1 cellular context compared by ENCODE assay signal in genomic region chr2:20351555-20352229, GRCh38.
TF ChIP-seq lines count a peak whose summit lies in the region.

No MANE protein-coding gene starts in this region.

TF ChIP-seq in HepG2, 621 proteins besides CTCF, POLR2A, EP300 and RAD21 (continued from another document and continues in another):
- TF ChIP-seq, protein P1, sequence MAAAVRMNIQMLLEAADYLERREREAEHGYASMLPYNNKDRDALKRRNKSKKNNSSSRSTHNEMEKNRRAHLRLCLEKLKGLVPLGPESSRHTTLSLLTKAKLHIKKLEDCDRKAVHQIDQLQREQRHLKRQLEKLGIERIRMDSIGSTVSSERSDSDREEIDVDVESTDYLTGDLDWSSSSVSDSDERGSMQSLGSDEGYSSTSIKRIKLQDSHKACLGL (CRISPR knock-in tag; IDR thresholded peaks at IDR 0.05) = no peak
- TF ChIP-seq ZBTB46 (CRISPR knock-in tag; IDR thresholded peaks at IDR 0.05; ENCODE audit: borderline replicate concordance) (no peak), KDM4B (CRISPR knock-in tag; IDR thresholded peaks at IDR 0.05) (no peak), SSRP1 (CRISPR knock-in tag; IDR thresholded peaks at IDR 0.05) (no peak), ZNF777 (CRISPR knock-in tag; IDR thresholded peaks at IDR 0.05) (peak; percentile 28; the same call in 1 of the 2 replicates), MED8 (CRISPR knock-in tag; IDR thresholded peaks at IDR 0.05; ENCODE audit: insufficient replicate concordance) (peak; percentile 57), NFKBIZ (CRISPR knock-in tag; IDR thresholded peaks at IDR 0.05) (no peak), ZNF614 (CRISPR knock-in tag; IDR thresholded peaks at IDR 0.05; ENCODE audit: borderline replicate concordance) (no peak), MLLT10 (CRISPR knock-in tag; IDR thresholded peaks at IDR 0.05) (no peak), GZF1 (CRISPR knock-in tag; IDR thresholded peaks at IDR 0.05) (0 out of 2 replicates have a peak, but pooled peaks have one; percentile 7), FOXP1 (IDR thresholded peaks at IDR 0.05) (no peak), FOXP1 (CRISPR knock-in tag; IDR thresholded peaks at IDR 0.05) (peak; percentile 60), ZNF460 (CRISPR knock-in tag; IDR thresholded peaks at IDR 0.05; ENCODE audit: borderline replicate concordance) (no peak), RFX5 (IDR thresholded peaks at IDR 0.05; ENCODE audit: low read depth, low read length) (no peak), MIER3 (CRISPR knock-in tag; IDR thresholded peaks at IDR 0.05; ENCODE audit: borderline replicate concordance) (0 out of 2 replicates have a peak, but pooled peaks have one; percentile 15), ZFP91 (CRISPR knock-in tag; IDR thresholded peaks at IDR 0.05; ENCODE audit: borderline replicate concordance) (no peak), ZNF446 (CRISPR knock-in tag; IDR thresholded peaks at IDR 0.05) (no peak), ZBTB42 (CRISPR knock-in tag; IDR thresholded peaks at IDR 0.05) (no peak), SKI (IDR thresholded peaks at IDR 0.05; ENCODE audit: partially characterized antibody) (no peak), TFE3 (CRISPR knock-in tag; IDR thresholded peaks at IDR 0.05) (no peak), SALL1 (CRISPR knock-in tag; IDR thresholded peaks at IDR 0.05) (no peak; the same call in 1 of the 2 replicates), ZNF775 (CRISPR knock-in tag; IDR thresholded peaks at IDR 0.05; ENCODE audit: borderline replicate concordance) (no peak), MEIS2 (CRISPR knock-in tag; IDR thresholded peaks at IDR 0.05) (no peak; the same call in 1 of the 2 replicates), KMT2A (CRISPR knock-in tag; IDR thresholded peaks at IDR 0.05) (no peak), ZXDC (CRISPR knock-in tag; IDR thresholded peaks at IDR 0.05) (peak; percentile 78; the same call in 1 of the 2 replicates), SCMH1 (CRISPR knock-in tag; IDR thresholded peaks at IDR 0.05; ENCODE audit: borderline replicate concordance) (no peak), SIN3A (IDR thresholded peaks at IDR 0.05; ENCODE audit: borderline replicate concordance, low read depth, low read length) (peak; percentile 61; the same call in 1 of the 2 replicates), SUZ12 (IDR thresholded peaks at IDR 0.05; ENCODE audit: low read depth, low read length) (no peak), ETV6 (CRISPR knock-in tag; conservative IDR thresholded peaks at IDR 0.05) (no peak)
- TF ChIP-seq, protein P2, sequence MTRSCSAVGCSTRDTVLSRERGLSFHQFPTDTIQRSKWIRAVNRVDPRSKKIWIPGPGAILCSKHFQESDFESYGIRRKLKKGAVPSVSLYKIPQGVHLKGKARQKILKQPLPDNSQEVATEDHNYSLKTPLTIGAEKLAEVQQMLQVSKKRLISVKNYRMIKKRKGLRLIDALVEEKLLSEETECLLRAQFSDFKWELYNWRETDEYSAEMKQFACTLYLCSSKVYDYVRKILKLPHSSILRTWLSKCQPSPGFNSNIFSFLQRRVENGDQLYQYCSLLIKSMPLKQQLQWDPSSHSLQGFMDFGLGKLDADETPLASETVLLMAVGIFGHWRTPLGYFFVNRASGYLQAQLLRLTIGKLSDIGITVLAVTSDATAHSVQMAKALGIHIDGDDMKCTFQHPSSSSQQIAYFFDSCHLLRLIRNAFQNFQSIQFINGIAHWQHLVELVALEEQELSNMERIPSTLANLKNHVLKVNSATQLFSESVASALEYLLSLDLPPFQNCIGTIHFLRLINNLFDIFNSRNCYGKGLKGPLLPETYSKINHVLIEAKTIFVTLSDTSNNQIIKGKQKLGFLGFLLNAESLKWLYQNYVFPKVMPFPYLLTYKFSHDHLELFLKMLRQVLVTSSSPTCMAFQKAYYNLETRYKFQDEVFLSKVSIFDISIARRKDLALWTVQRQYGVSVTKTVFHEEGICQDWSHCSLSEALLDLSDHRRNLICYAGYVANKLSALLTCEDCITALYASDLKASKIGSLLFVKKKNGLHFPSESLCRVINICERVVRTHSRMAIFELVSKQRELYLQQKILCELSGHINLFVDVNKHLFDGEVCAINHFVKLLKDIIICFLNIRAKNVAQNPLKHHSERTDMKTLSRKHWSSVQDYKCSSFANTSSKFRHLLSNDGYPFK (CRISPR knock-in tag; IDR thresholded peaks at IDR 0.05; ENCODE audit: borderline replicate concordance) = no peak
- TF ChIP-seq, protein P3, sequence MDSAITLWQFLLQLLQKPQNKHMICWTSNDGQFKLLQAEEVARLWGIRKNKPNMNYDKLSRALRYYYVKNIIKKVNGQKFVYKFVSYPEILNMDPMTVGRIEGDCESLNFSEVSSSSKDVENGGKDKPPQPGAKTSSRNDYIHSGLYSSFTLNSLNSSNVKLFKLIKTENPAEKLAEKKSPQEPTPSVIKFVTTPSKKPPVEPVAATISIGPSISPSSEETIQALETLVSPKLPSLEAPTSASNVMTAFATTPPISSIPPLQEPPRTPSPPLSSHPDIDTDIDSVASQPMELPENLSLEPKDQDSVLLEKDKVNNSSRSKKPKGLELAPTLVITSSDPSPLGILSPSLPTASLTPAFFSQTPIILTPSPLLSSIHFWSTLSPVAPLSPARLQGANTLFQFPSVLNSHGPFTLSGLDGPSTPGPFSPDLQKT (CRISPR knock-in tag; IDR thresholded peaks at IDR 0.05; ENCODE audit: borderline replicate concordance) = no peak
- TF ChIP-seq, protein P4, sequence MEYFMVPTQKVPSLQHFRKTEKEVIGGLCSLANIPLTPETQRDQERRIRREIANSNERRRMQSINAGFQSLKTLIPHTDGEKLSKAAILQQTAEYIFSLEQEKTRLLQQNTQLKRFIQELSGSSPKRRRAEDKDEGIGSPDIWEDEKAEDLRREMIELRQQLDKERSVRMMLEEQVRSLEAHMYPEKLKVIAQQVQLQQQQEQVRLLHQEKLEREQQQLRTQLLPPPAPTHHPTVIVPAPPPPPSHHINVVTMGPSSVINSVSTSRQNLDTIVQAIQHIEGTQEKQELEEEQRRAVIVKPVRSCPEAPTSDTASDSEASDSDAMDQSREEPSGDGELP (IDR thresholded peaks at IDR 0.05; ENCODE audit: borderline replicate concordance, low read depth) = peak; percentile 88
- TF ChIP-seq, protein P5, sequence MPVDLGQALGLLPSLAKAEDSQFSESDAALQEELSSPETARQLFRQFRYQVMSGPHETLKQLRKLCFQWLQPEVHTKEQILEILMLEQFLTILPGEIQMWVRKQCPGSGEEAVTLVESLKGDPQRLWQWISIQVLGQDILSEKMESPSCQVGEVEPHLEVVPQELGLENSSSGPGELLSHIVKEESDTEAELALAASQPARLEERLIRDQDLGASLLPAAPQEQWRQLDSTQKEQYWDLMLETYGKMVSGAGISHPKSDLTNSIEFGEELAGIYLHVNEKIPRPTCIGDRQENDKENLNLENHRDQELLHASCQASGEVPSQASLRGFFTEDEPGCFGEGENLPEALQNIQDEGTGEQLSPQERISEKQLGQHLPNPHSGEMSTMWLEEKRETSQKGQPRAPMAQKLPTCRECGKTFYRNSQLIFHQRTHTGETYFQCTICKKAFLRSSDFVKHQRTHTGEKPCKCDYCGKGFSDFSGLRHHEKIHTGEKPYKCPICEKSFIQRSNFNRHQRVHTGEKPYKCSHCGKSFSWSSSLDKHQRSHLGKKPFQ (CRISPR knock-in tag; IDR thresholded peaks at IDR 0.05; ENCODE audit: insufficient replicate concordance) = no peak
- TF ChIP-seq, protein P6, sequence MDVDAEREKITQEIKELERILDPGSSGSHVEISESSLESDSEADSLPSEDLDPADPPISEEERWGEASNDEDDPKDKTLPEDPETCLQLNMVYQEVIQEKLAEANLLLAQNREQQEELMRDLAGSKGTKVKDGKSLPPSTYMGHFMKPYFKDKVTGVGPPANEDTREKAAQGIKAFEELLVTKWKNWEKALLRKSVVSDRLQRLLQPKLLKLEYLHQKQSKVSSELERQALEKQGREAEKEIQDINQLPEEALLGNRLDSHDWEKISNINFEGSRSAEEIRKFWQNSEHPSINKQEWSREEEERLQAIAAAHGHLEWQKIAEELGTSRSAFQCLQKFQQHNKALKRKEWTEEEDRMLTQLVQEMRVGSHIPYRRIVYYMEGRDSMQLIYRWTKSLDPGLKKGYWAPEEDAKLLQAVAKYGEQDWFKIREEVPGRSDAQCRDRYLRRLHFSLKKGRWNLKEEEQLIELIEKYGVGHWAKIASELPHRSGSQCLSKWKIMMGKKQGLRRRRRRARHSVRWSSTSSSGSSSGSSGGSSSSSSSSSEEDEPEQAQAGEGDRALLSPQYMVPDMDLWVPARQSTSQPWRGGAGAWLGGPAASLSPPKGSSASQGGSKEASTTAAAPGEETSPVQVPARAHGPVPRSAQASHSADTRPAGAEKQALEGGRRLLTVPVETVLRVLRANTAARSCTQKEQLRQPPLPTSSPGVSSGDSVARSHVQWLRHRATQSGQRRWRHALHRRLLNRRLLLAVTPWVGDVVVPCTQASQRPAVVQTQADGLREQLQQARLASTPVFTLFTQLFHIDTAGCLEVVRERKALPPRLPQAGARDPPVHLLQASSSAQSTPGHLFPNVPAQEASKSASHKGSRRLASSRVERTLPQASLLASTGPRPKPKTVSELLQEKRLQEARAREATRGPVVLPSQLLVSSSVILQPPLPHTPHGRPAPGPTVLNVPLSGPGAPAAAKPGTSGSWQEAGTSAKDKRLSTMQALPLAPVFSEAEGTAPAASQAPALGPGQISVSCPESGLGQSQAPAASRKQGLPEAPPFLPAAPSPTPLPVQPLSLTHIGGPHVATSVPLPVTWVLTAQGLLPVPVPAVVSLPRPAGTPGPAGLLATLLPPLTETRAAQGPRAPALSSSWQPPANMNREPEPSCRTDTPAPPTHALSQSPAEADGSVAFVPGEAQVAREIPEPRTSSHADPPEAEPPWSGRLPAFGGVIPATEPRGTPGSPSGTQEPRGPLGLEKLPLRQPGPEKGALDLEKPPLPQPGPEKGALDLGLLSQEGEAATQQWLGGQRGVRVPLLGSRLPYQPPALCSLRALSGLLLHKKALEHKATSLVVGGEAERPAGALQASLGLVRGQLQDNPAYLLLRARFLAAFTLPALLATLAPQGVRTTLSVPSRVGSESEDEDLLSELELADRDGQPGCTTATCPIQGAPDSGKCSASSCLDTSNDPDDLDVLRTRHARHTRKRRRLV (CRISPR knock-in tag; IDR thresholded peaks at IDR 0.05) = peak; percentile 60
- TF ChIP-seq, protein P7, sequence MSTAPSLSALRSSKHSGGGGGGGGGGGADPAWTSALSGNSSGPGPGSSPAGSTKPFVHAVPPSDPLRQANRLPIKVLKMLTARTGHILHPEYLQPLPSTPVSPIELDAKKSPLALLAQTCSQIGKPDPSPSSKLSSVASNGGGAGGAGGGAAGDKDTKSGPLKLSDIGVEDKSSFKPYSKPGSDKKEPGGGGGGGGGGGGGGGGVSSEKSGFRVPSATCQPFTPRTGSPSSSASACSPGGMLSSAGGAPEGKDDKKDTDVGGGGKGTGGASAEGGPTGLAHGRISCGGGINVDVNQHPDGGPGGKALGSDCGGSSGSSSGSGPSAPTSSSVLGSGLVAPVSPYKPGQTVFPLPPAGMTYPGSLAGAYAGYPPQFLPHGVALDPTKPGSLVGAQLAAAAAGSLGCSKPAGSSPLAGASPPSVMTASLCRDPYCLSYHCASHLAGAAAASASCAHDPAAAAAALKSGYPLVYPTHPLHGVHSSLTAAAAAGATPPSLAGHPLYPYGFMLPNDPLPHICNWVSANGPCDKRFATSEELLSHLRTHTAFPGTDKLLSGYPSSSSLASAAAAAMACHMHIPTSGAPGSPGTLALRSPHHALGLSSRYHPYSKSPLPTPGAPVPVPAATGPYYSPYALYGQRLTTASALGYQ (CRISPR knock-in tag; IDR thresholded peaks at IDR 0.05) = peak; percentile 21; the same call in 1 of the 2 replicates
